Comparison of ENCODE assay signal across 18 cellular contexts in genomic region chr4:88725143-88725542, GRCh38.
"Had no signal": no experiment of that assay in that cellular context is flagged by ENCODE, and none has a peak within 500 bp of the region (broad histone marks: within the 10 kb centered on the region; RNA-seq: fewer than 3 reads in every experiment).

No MANE protein-coding gene starts in this region.

- H3K4me1 Mint-ChIP-seq: natural killer cell, neural crest cell had no signal

- H3K27ac ChIP-seq: colonic mucosa, foreskin keratinocyte, ovary, suprapubic skin, upper lobe of left lung, uterus had no signal

- H3K4me3 ChIP-seq: colonic mucosa, mucosa of descending colon, ovary, suprapubic skin, thyroid gland, upper lobe of left lung, uterus had no signal

- H3K4me1 ChIP-seq: colonic mucosa, foreskin keratinocyte, uterus had no signal

- H3K9me3 ChIP-seq: colonic mucosa, mucosa of descending colon, ovary, suprapubic skin, thyroid gland, upper lobe of left lung, uterus had no signal

- H3K9me3 Mint-ChIP-seq: natural killer cell, neural crest cell had no signal

- H3K27ac Mint-ChIP-seq: natural killer cell had no signal

- FAIRE-seq: small intestine had no signal

- H3K36me3 ChIP-seq: ovary, uterus had no signal

- ATAC-seq: foreskin keratinocyte, mucosa of descending colon, natural killer cell, right cardiac atrium had no signal

- H3K27me3 ChIP-seq: colonic mucosa, foreskin keratinocyte, ovary, suprapubic skin, thyroid gland, upper lobe of left lung, uterus had no signal

- DNase-seq: colonic mucosa; dermis blood vessel endothelial cell; foreskin keratinocyte; kidney glomerular epithelial cell; mammary epithelial cell; mucosa of descending colon; natural killer cell; nucleus accumbens; ovary; right cardiac atrium; small intestine; stimulated activated CD4-positive, alpha-beta T cell treated with anti-CD3 and anti-CD28 coated beads, Interleukin-12 subunit alpha, Interleukin-12 subunit beta, amount 100 ng/mL, for 4 hours; stimulated activated naive CD4-positive, alpha-beta T cell treated with Interleukin-2 at 50 U/mL for 16 hours; thyroid gland; upper lobe of left lung; uterus had no signal

- H3K4me3 Mint-ChIP-seq: natural killer cell, neural crest cell had no signal
